Comparison of ENCODE assay signal across 21 cellular contexts in genomic region chr18:38576915-38577314, GRCh38.
"Had no signal": no experiment of that assay in that cellular context is flagged by ENCODE, and none has a peak within 500 bp of the region (broad histone marks: within the 10 kb centered on the region; RNA-seq: fewer than 3 reads in every experiment).

No MANE protein-coding gene starts in this region.

- H3K4me1 ChIP-seq: foreskin keratinocyte, lower lobe of right lung, prostate gland, upper lobe of right lung had no signal

- H3K36me3 ChIP-seq: lower lobe of right lung, neutrophil, ovary, prostate gland, thoracic aorta, upper lobe of right lung had no signal

- H3K27me3 Mint-ChIP-seq: activated CD8-positive, alpha-beta memory T cell treated with anti-CD3 and anti-CD28 coated beads, Interleukin-2, amount 10 ng/mL, durations not matched to agents 7 days and 5 days; activated CD8-positive, alpha-beta T cell treated with anti-CD3 and anti-CD28 coated beads for 36 hours had no signal

- H3K9me3 ChIP-seq: lower lobe of right lung, neutrophil, ovary, prostate gland, thoracic aorta, upper lobe of right lung had no signal

- H3K4me3 Mint-ChIP-seq: activated CD8-positive, alpha-beta memory T cell treated with anti-CD3 and anti-CD28 coated beads, Interleukin-2, amount 10 ng/mL, durations not matched to agents 7 days and 5 days; activated CD8-positive, alpha-beta T cell treated with anti-CD3 and anti-CD28 coated beads for 36 hours had no signal

- H3K27me3 ChIP-seq: neutrophil, ovary, upper lobe of right lung had no signal

- H3K27ac Mint-ChIP-seq: activated CD8-positive, alpha-beta memory T cell treated with anti-CD3 and anti-CD28 coated beads, Interleukin-2, amount 10 ng/mL, durations not matched to agents 7 days and 5 days had no signal

- ATAC-seq: activated CD8-positive, alpha-beta memory T cell treated with anti-CD3 and anti-CD28 coated beads, Interleukin-2, amount 10 ng/mL, durations not matched to agents 7 days and 5 days; foreskin keratinocyte; left lobe of liver; lower lobe of right lung; mucosa of descending colon; upper lobe of right lung had no signal

- H3K4me1 Mint-ChIP-seq: activated CD8-positive, alpha-beta memory T cell treated with anti-CD3 and anti-CD28 coated beads, Interleukin-2, amount 10 ng/mL, durations not matched to agents 7 days and 5 days had no signal

- H3K27ac ChIP-seq: coronary artery, foreskin keratinocyte, lower lobe of right lung, neutrophil, ovary, prostate gland, thoracic aorta, upper lobe of right lung had no signal

- H3K4me3 ChIP-seq: coronary artery, lower lobe of right lung, mucosa of descending colon, ovary, prostate gland, thoracic aorta, upper lobe of right lung had no signal

- H3K36me3 Mint-ChIP-seq: activated CD8-positive, alpha-beta memory T cell treated with anti-CD3 and anti-CD28 coated beads, Interleukin-2, amount 10 ng/mL, durations not matched to agents 7 days and 5 days had no signal

- DNase-seq: activated CD4-positive, alpha-beta T cell treated with anti-CD3 and anti-CD28 coated beads for 48 hours; activated CD8-positive, alpha-beta memory T cell treated with anti-CD3 and anti-CD28 coated beads, Interleukin-2, amount 10 ng/mL, durations not matched to agents 7 days and 5 days; activated gamma-delta T cell; activated T-cell treated with anti-CD3 and anti-CD28 coated beads for 4 hours; amygdala; cerebellar nuclear complex; foreskin keratinocyte; lower lobe of right lung; mesendoderm; mucosa of descending colon; ovary; stimulated activated CD4-positive, alpha-beta T cell treated with anti-CD3 and anti-CD28 coated beads, Interleukin-4, amount 100 ng/mL, for 24 hours; stimulated activated naive CD4-positive, alpha-beta T cell treated with Interleukin-2 at 50 U/mL for 16 hours; SW 1271; upper lobe of right lung had no signal
